10 cellular contexts compared by ENCODE assay signal in the genomic region with DNA sequence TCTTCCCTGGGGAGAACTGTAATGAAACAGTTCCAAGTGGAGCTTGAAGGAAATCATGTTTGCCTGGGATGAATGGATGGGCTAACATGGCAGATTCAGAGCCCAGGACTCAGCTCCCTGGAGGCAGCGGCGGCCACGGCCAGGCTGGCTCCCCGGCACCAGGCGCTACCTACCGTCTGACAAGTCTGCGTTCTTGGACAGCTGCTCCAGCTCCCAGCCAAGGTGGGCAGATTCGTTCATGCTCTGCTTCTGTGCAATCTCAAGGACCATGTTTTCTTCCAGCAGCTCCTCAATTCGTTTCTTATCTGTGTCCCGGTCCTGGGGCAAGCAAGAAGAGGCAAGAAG.
DNase-seq lines count a peak whose midpoint lies in the region; ATAC-seq, FAIRE-seq and TF ChIP-seq lines count a peak whose summit lies in the region.
"Had no signal": no experiment of that assay in that cellular context is flagged by ENCODE, and none has a peak within 500 bp of the region (broad histone marks: within the 10 kb centered on the region; RNA-seq: fewer than 3 reads in every experiment).

No MANE protein-coding gene starts in this region.

- H3K4me3 Mint-ChIP-seq in activated CD8-positive, alpha-beta memory T cell treated with anti-CD3 and anti-CD28 coated beads, Interleukin-2, amount 10 ng/mL, durations not matched to agents 7 days and 5 days = no peak overlapping the region
- H3K4me3 Mint-ChIP-seq in activated T-helper 2 cell treated with anti-CD3 and anti-CD28 coated beads, Interferon-gamma antibody, Interleukin-2, Interleukin-4, amounts not matched to agents 10 μg/mL and 5 μg/mL and 100 μg/mL, durations not matched to agents 14 hours and 24 hours and 36 hours (ENCODE audit: low read depth) = peak overlapping the region; percentile 19

- H3K4me3 ChIP-seq in kidney (ENCODE audit: low read length in 2 of 2) (peak overlapping the region in 1 of 2 donors; percentile 48), thymus (ENCODE audit: low read length) (no peak overlapping the region)
- H3K4me3 ChIP-seq: mucosa of descending colon had no signal

- no peaks in the 10 kb centered on the region for H3K9me3 Mint-ChIP-seq in activated CD8-positive, alpha-beta memory T cell treated with anti-CD3 and anti-CD28 coated beads, Interleukin-2, amount 10 ng/mL, durations not matched to agents 7 days and 5 days (ENCODE audit: low read depth)
- H3K9me3 Mint-ChIP-seq in activated T-helper 2 cell treated with anti-CD3 and anti-CD28 coated beads, Interferon-gamma antibody, Interleukin-2, Interleukin-4, amounts not matched to agents 10 μg/mL and 5 μg/mL and 100 μg/mL, durations not matched to agents 14 hours and 24 hours and 36 hours = no peaks in the 10 kb centered on the region

- no peaks in the 10 kb centered on the region for H3K27me3 Mint-ChIP-seq in activated CD8-positive, alpha-beta memory T cell treated with anti-CD3 and anti-CD28 coated beads, Interleukin-2, amount 10 ng/mL, durations not matched to agents 7 days and 5 days
- no peaks in the 10 kb centered on the region for H3K27me3 Mint-ChIP-seq in activated T-helper 2 cell treated with anti-CD3 and anti-CD28 coated beads, Interferon-gamma antibody, Interleukin-2, Interleukin-4, amounts not matched to agents 10 μg/mL and 5 μg/mL and 100 μg/mL, durations not matched to agents 14 hours and 24 hours and 36 hours (ENCODE audit: low read depth)

- H3K27ac ChIP-seq in kidney (ENCODE audit: low read depth in 2 of 2, low read length in 2 of 2) (peak overlapping the region; percentile 69 to 71), thymus (ENCODE audit: low read depth) (peak overlapping the region; percentile 91)

- CTCF ChIA-PET in activated CD8-positive, alpha-beta memory T cell treated with anti-CD3 and anti-CD28 coated beads, Interleukin-2, amount 10 ng/mL, durations not matched to agents 7 days and 5 days (lab: Charles Lee) = interaction anchor here (0.5 to 9.2 kb wide), 13 partner anchors 9 to 697 kb away, joined by 3 to 175 read pairs (median 16); a partner anchor contains a TSS

- no peak for FAIRE-seq in kidney (lab: Jason Lieb, UNC)

- H3K27me3 ChIP-seq in thymus (ENCODE audit: control insufficient read depth, insufficient read depth) = no peaks in the 10 kb centered on the region

- no peak for TF ChIP-seq CTCF in kidney (IDR thresholded peaks at IDR 0.05; ENCODE audit: borderline replicate concordance, extremely low read depth, insufficient read depth)

- no peak for ATAC-seq in activated CD8-positive, alpha-beta memory T cell treated with anti-CD3 and anti-CD28 coated beads, Interleukin-2, amount 10 ng/mL, durations not matched to agents 7 days and 5 days

- WGBS in thymus = 94% methylated on average over 10 of the region's 10 CpGs

- H3K4me1 ChIP-seq in kidney (ENCODE audit: control insufficient read depth in 1 of 2, insufficient read depth in 1 of 2, low read depth in 1 of 2, low read length in 2 of 2) (peaks cover 3 to 20% of the 10 kb centered on the region in 2 donors), thymus (ENCODE audit: control insufficient read depth, insufficient read depth, low read length) (peaks cover 7% of the 10 kb centered on the region)

- no peak overlapping the region for H3K9ac ChIP-seq in kidney (ENCODE audit: low read length in 2 of 2)

- intact Hi-C loops in activated T-helper 2 cell treated with anti-CD3 and anti-CD28 coated beads, Interferon-gamma antibody, Interleukin-2, Interleukin-4, amounts not matched to agents 10 μg/mL and 5 μg/mL and 100 μg/mL, durations not matched to agents 14 hours and 24 hours and 36 hours (cut with micrococcal nuclease) = loop anchor here (1.0 to 5.0 kb wide), 3 partner anchors 25 to 548 kb away; no protein-coding TSS in a partner anchor
- intact Hi-C loops in kidney (cut with DNase I) = no loop called here

- no peak for DNase-seq in activated CD8-positive, alpha-beta memory T cell treated with anti-CD3 and anti-CD28 coated beads, Interleukin-2, amount 10 ng/mL, durations not matched to agents 7 days and 5 days
- no peak for DNase-seq in activated CD8-positive, alpha-beta memory T cell treated with anti-CD3 and anti-CD28 coated beads, Interleukin-2, amount 50 U/mL, for 48 hours
- no peak for DNase-seq in activated T-helper 2 cell treated with anti-CD3 and anti-CD28 coated beads, Interferon-gamma antibody, Interleukin-2, Interleukin-4, amounts not matched to agents 10 μg/mL and 5 μg/mL and 100 μg/mL, durations not matched to agents 14 hours and 24 hours and 36 hours (ENCODE audit: low spot score)
- DNase-seq in kidney (peak; percentile 61), SKM-1 treated with dmso at 0.1 percent for 144 hours (lab: John Stamatoyannopoulos, UW; ENCODE audit: unreplicated experiment) (no peak), NCI-H1105 (lab: John Stamatoyannopoulos, UW) (no peak)
- no peak for DNase-seq in activated CD4-positive, CD25-positive, alpha-beta regulatory T cell (lab: John Stamatoyannopoulos, UW)
- DNase-seq: NCI-H2029 had no signal

- H3K9me3 ChIP-seq in kidney (ENCODE audit: control insufficient read depth in 1 of 2, low read length in 2 of 2) = no peaks in the 10 kb centered on the region
- no peaks in the 10 kb centered on the region for H3K9me3 ChIP-seq in thymus (ENCODE audit: control insufficient read depth)
- H3K9me3 ChIP-seq: mucosa of descending colon had no signal

- peak overlapping the region; percentile 97 for H3K27ac Mint-ChIP-seq in activated CD8-positive, alpha-beta memory T cell treated with anti-CD3 and anti-CD28 coated beads, Interleukin-2, amount 10 ng/mL, durations not matched to agents 7 days and 5 days
- H3K27ac Mint-ChIP-seq in activated T-helper 2 cell treated with anti-CD3 and anti-CD28 coated beads, Interferon-gamma antibody, Interleukin-2, Interleukin-4, amounts not matched to agents 10 μg/mL and 5 μg/mL and 100 μg/mL, durations not matched to agents 14 hours and 24 hours and 36 hours = peak overlapping the region; percentile 99

- no peaks in the 10 kb centered on the region for H3K36me3 ChIP-seq in kidney (ENCODE audit: control insufficient read depth in 1 of 2, insufficient read depth in 2 of 2, low read length in 2 of 2)
- H3K36me3 ChIP-seq in thymus (ENCODE audit: control insufficient read depth, insufficient read depth) = peaks cover 61% of the 10 kb centered on the region

- H3K4me1 Mint-ChIP-seq in activated CD8-positive, alpha-beta memory T cell treated with anti-CD3 and anti-CD28 coated beads, Interleukin-2, amount 10 ng/mL, durations not matched to agents 7 days and 5 days = peaks cover 59% of the 10 kb centered on the region
- H3K4me1 Mint-ChIP-seq in activated T-helper 2 cell treated with anti-CD3 and anti-CD28 coated beads, Interferon-gamma antibody, Interleukin-2, Interleukin-4, amounts not matched to agents 10 μg/mL and 5 μg/mL and 100 μg/mL, durations not matched to agents 14 hours and 24 hours and 36 hours (ENCODE audit: low read depth) = peaks cover 46% of the 10 kb centered on the region

- H3K36me3 Mint-ChIP-seq in activated CD8-positive, alpha-beta memory T cell treated with anti-CD3 and anti-CD28 coated beads, Interleukin-2, amount 10 ng/mL, durations not matched to agents 7 days and 5 days = peaks cover 41% of the 10 kb centered on the region
- H3K36me3 Mint-ChIP-seq in activated T-helper 2 cell treated with anti-CD3 and anti-CD28 coated beads, Interferon-gamma antibody, Interleukin-2, Interleukin-4, amounts not matched to agents 10 μg/mL and 5 μg/mL and 100 μg/mL, durations not matched to agents 14 hours and 24 hours and 36 hours (ENCODE audit: low read depth) = peaks cover 74% of the 10 kb centered on the region
